Comparison of ENCODE assay signal across 8 cellular contexts in genomic region chr12:112418596-112419268, GRCh38. TPM values are rescaled to one million over a fixed set of nuclear protein-coding genes. Genes with fewer than 3 reads are reported as not detected.
DNase-seq lines count a peak whose midpoint lies in the region; ATAC-seq and TF ChIP-seq lines count a peak whose summit lies in the region.

TSS of gene PTPN11 (plus strand) at chr12:112418947. CDS start at chr12:112419112, 165 bp downstream.

- peaks cover 15 to 35% (median 32%) of the 10 kb centered on the region in 3 donors for H3K4me1 Mint-ChIP-seq in IgD-negative memory B cell
- H3K4me1 Mint-ChIP-seq in activated T-helper 17 cell treated with anti-CD3 and anti-CD28 coated beads, Interleukin-2, amount 50 U/mL, for 72 hours, result peaks cover 27% of the 10 kb centered on the region
- peaks cover 31 to 34% of the 10 kb centered on the region in 2 donors for H3K4me1 Mint-ChIP-seq in natural killer cell treated with Interleukin-12 subunit alpha and Interleukin-12 subunit beta and Interleukin-15 and Interleukin-18, amount 100 ng/mL, for 72 hours (ENCODE audit: low read depth in 2 of 2)

- H3K36me3 Mint-ChIP-seq in IgD-negative memory B cell, result no peaks in the 10 kb centered on the region
- peaks cover 44% of the 10 kb centered on the region for H3K36me3 Mint-ChIP-seq in activated T-helper 17 cell treated with anti-CD3 and anti-CD28 coated beads, Interleukin-2, amount 50 U/mL, for 72 hours (ENCODE audit: low read depth)
- H3K36me3 Mint-ChIP-seq in natural killer cell treated with Interleukin-12 subunit alpha and Interleukin-12 subunit beta and Interleukin-15 and Interleukin-18, amount 100 ng/mL, for 72 hours, result peaks cover 6% of the 10 kb centered on the region

- TF ChIP-seq CTCF in RWPE2 (IDR thresholded peaks at IDR 0.05; ENCODE audit: poor library complexity, severe bottlenecking), result peak; percentile 77

- peaks cover 3% of the 10 kb centered on the region for H3K4me1 ChIP-seq in RWPE2 (ENCODE audit: insufficient read depth, poor library complexity, severe bottlenecking)

- no peaks in the 10 kb centered on the region for H3K27me3 ChIP-seq in RWPE2 (ENCODE audit: insufficient read depth, poor library complexity, severe bottlenecking)

- peak within 1 kb of the TSS; percentile 84 for H3K27ac ChIP-seq in RWPE2 (ENCODE audit: poor library complexity, severe bottlenecking)

- ATAC-seq in GM21529 (IDR thresholded peaks at IDR 0.05; ENCODE audit: unreplicated experiment), result peak; percentile 75
- peak; percentile 70 for ATAC-seq in RWPE2 (ENCODE audit: low read depth)
- peak; percentile 84 for ATAC-seq in activated T-helper 17 cell treated with anti-CD3 and anti-CD28 coated beads, Interleukin-2, amount 50 U/mL, for 72 hours (replicated peaks)
- ATAC-seq in natural killer cell treated with Interleukin-12 subunit alpha and Interleukin-12 subunit beta and Interleukin-15 and Interleukin-18, amount 100 ng/mL, for 72 hours, result peak; percentile 93 to 95
- peak; percentile 84 for ATAC-seq in stimulated activated naive CD8-positive, alpha-beta T cell treated with anti-CD3 and anti-CD28 coated beads, Interleukin-15, Interleukin-2, amounts not matched to agents 100 U/mL and 50 U/mL, for 24 hours

- no peaks in the 10 kb centered on the region for H3K9me3 Mint-ChIP-seq in IgD-negative memory B cell
- H3K9me3 Mint-ChIP-seq in activated T-helper 17 cell treated with anti-CD3 and anti-CD28 coated beads, Interleukin-2, amount 50 U/mL, for 72 hours, result no peaks in the 10 kb centered on the region
- no peaks in the 10 kb centered on the region for H3K9me3 Mint-ChIP-seq in natural killer cell treated with Interleukin-12 subunit alpha and Interleukin-12 subunit beta and Interleukin-15 and Interleukin-18, amount 100 ng/mL, for 72 hours

- H3K4me3 Mint-ChIP-seq in IgD-negative memory B cell, result peak within 1 kb of the TSS; percentile 94 to 100 (median 98)
- H3K4me3 Mint-ChIP-seq in activated T-helper 17 cell treated with anti-CD3 and anti-CD28 coated beads, Interleukin-2, amount 50 U/mL, for 72 hours, result peak within 1 kb of the TSS; percentile 99
- peak within 1 kb of the TSS; percentile 96 for H3K4me3 Mint-ChIP-seq in natural killer cell treated with Interleukin-12 subunit alpha and Interleukin-12 subunit beta and Interleukin-15 and Interleukin-18, amount 100 ng/mL, for 72 hours

- no peaks in the 10 kb centered on the region for H3K9me3 ChIP-seq in RWPE2 (ENCODE audit: severe bottlenecking)

- DNase-seq in DMS79 treated with DMSO at 0.1 percent for 48 hours (lab: John Stamatoyannopoulos, UW) (peak; percentile 49), RWPE2 (ENCODE audit: low spot score) (peak; percentile 86), fibroblast of peridontal ligament (ENCODE audit: extremely low read depth) (peak; percentile 61)
- peak; percentile 93 for DNase-seq in natural killer cell treated with Interleukin-12 subunit alpha and Interleukin-12 subunit beta and Interleukin-15 and Interleukin-18, amount 100 ng/mL, for 72 hours (ENCODE audit: low spot score)
- DNase-seq in stimulated activated naive CD8-positive, alpha-beta T cell treated with anti-CD3 and anti-CD28 coated beads, Interleukin-15, Interleukin-2, amounts not matched to agents 100 U/mL and 50 U/mL, for 24 hours, result peak; percentile 95

- peaks cover 11% of the 10 kb centered on the region; the same call in 1 of the 2 replicates for H3K36me3 ChIP-seq in RWPE2 (ENCODE audit: low read depth)

- H3K27me3 Mint-ChIP-seq in IgD-negative memory B cell, result no peaks in the 10 kb centered on the region
- H3K27me3 Mint-ChIP-seq in activated T-helper 17 cell treated with anti-CD3 and anti-CD28 coated beads, Interleukin-2, amount 50 U/mL, for 72 hours, result no peaks in the 10 kb centered on the region
- H3K27me3 Mint-ChIP-seq in natural killer cell treated with Interleukin-12 subunit alpha and Interleukin-12 subunit beta and Interleukin-15 and Interleukin-18, amount 100 ng/mL, for 72 hours, result no peaks in the 10 kb centered on the region

- peak within 1 kb of the TSS; percentile 98 to 100 (median 99) for H3K27ac Mint-ChIP-seq in IgD-negative memory B cell
- peak within 1 kb of the TSS; percentile 99 for H3K27ac Mint-ChIP-seq in activated T-helper 17 cell treated with anti-CD3 and anti-CD28 coated beads, Interleukin-2, amount 50 U/mL, for 72 hours
- H3K27ac Mint-ChIP-seq in natural killer cell treated with Interleukin-12 subunit alpha and Interleukin-12 subunit beta and Interleukin-15 and Interleukin-18, amount 100 ng/mL, for 72 hours, result peak within 1 kb of the TSS; percentile 92 to 98

- peak within 1 kb of the TSS; percentile 99 for H3K4me3 ChIP-seq in RWPE2 (ENCODE audit: severe bottlenecking)

RNA-seq across cellular contexts. Expression of gene PTPN11, which starts in this region (rescaled TPM):
- 69.9 TPM for polyA plus RNA-seq in IgD-negative memory B cell
- total RNA-seq in activated T-helper 17 cell treated with anti-CD3 and anti-CD28 coated beads, Interleukin-2, amount 50 U/mL, for 72 hours, result 100 to 1,000 TPM in 1 of 2 donors, 10 to 100 TPM in 1; 95.0 to 119 TPM
- 100 to 1,000 TPM; 107 to 135 TPM for total RNA-seq in natural killer cell treated with Interleukin-12 subunit alpha and Interleukin-12 subunit beta and Interleukin-15 and Interleukin-18, amount 100 ng/mL, for 72 hours

Comparison
In these comparisons a context has a peak if more than half of its experiments do, and no peak if none do; other contexts are left out.
1. Peak in every context shown above with its lines: DNase-seq, ATAC-seq, H3K4me3 ChIP-seq and H3K27ac ChIP-seq.